In genomic region chr10:34612446-34612845, GRCh38 we compare ENCODE assay signal across 17 cellular contexts.
DNase-seq lines count a peak whose midpoint lies in the region; ATAC-seq, FAIRE-seq and TF ChIP-seq lines count a peak whose summit lies in the region.
"Had no signal": no experiment of that assay in that cellular context is flagged by ENCODE, and none has a peak within 500 bp of the region (broad histone marks: within the 10 kb centered on the region; RNA-seq: fewer than 3 reads in every experiment).

No MANE protein-coding gene starts in this region.

- no peak overlapping the region for H3K9ac ChIP-seq in PC-3 (ENCODE audit: low read length)
- H3K9ac ChIP-seq: BLaER1 treated with 17β-estradiol and CSF1 and Interleukin-3, amounts not matched to agents 10 nM and 100 nM had no signal

- TF ChIP-seq POLR2A in H54 (IDR thresholded peaks at IDR 0.05; ENCODE audit: low read depth, low read length): no peak

- peak; percentile 88 for FAIRE-seq in H54 (lab: Jason Lieb, UNC)
- FAIRE-seq in D721Med (lab: Jason Lieb, UNC): no peak

- H3K79me2 ChIP-seq in PC-3 (ENCODE audit: low read length): peaks cover 24% of the 10 kb centered on the region

- DNase-seq in H54 (ENCODE audit: insufficient read length, low spot score) (no peak), PC-3 (peak; percentile 84), epithelial cell of esophagus (ENCODE audit: low read depth) (peak; percentile 28), D721Med (ENCODE audit: insufficient read length, low spot score) (no peak), NCI-H187 (lab: John Stamatoyannopoulos, UW) (no peak)
- no peak for DNase-seq in activated CD4-positive, CD25-positive, alpha-beta regulatory T cell treated with anti-CD3 and anti-CD28 coated beads, Interleukin-2, amount 50 U/mL, for 72 hours
- DNase-seq: DMS 273 treated with DMSO at 0.1 percent for 48 hours, HCEC 1CT, KBM-7, NCI-H1092 treated with DMSO at 0.1 percent for 48 hours, NCI-H187 treated with DMSO at 0.1 percent for 48 hours, NCI-H2171, NCI-H510A, SIG-M5 had no signal

- CTCF ChIA-PET in PC-3 (lab: Charles Lee): interaction anchor here (0.7 kb wide), 1 partner anchor 28 kb away, joined by 3 read pairs; no protein-coding TSS in a partner anchor

- peak; percentile 42 for ATAC-seq in PC-3
- no peak for ATAC-seq in HG02885 (IDR thresholded peaks at IDR 0.05; ENCODE audit: poor library complexity, unreplicated experiment)
- ATAC-seq: GM12878 had no signal

- H4K20me1 ChIP-seq in PC-3 (ENCODE audit: low read length): peaks cover 8% of the 10 kb centered on the region; the same call in 1 of the 2 replicates

- no peak overlapping the region for H3K4me3 ChIP-seq in PC-3 (ENCODE audit: low read length)
- no peak overlapping the region for H3K4me3 ChIP-seq in epithelial cell of esophagus (ENCODE audit: low read length)
- H3K4me3 ChIP-seq: BLaER1 treated with 17β-estradiol and CSF1 and Interleukin-3, amounts not matched to agents 10 nM and 100 nM; GM12878 had no signal

- no peaks in the 10 kb centered on the region for H3K9me3 ChIP-seq in PC-3 (ENCODE audit: low read length)

- no peak overlapping the region for H3K27ac ChIP-seq in PC-3 (ENCODE audit: low read length)
- H3K27ac ChIP-seq: BLaER1 treated with 17β-estradiol and CSF1 and Interleukin-3, amounts not matched to agents 10 nM and 100 nM had no signal

- no peaks in the 10 kb centered on the region for H3K9me2 ChIP-seq in PC-3 (replicated peaks; ENCODE audit: low read length)

- H3K27me3 ChIP-seq in PC-3 (ENCODE audit: low read length): no peaks in the 10 kb centered on the region
- H3K27me3 ChIP-seq: BLaER1 treated with 17β-estradiol and CSF1 and Interleukin-3, amounts not matched to agents 10 nM and 100 nM had no signal

- H3K36me3 ChIP-seq in PC-3 (ENCODE audit: low read depth, low read length): no peaks in the 10 kb centered on the region
- H3K36me3 ChIP-seq: BLaER1 treated with 17β-estradiol and CSF1 and Interleukin-3, amounts not matched to agents 10 nM and 100 nM had no signal

- peaks cover 14% of the 10 kb centered on the region for H3K4me1 ChIP-seq in PC-3 (ENCODE audit: insufficient read depth, low read length)

- TF ChIP-seq CTCF in PC-3 (conservative IDR thresholded peaks at IDR 0.05; ENCODE audit: low read depth, low read length): 0 out of 2 replicates have a peak, but pooled peaks have one; percentile 12
- TF ChIP-seq CTCF in epithelial cell of esophagus (IDR thresholded peaks at IDR 0.05; ENCODE audit: insufficient read depth, low read depth, low read length, missing control alignments): no peak
- TF ChIP-seq CTCF in D721Med (IDR thresholded peaks at IDR 0.05; ENCODE audit: insufficient read depth, missing control alignments): no peak

- no TSS peak for BruUV-seq in PC-3 (replicated peaks; lab: Mats Ljungman, UMichigan)

- intact Hi-C loops in PC-3 (cut with micrococcal nuclease): no loop called here

- H3K4me2 ChIP-seq in PC-3 (ENCODE audit: low read length): no peak overlapping the region
- H3K4me2 ChIP-seq: BLaER1 treated with 17β-estradiol and CSF1 and Interleukin-3, amounts not matched to agents 10 nM and 100 nM had no signal

- H3F3A ChIP-seq in PC-3 (ENCODE audit: low read length, unreplicated experiment): no peaks in the 10 kb centered on the region

- H2AFZ ChIP-seq in PC-3 (ENCODE audit: low read length): no peak overlapping the region

- POLR2A ChIA-PET in PC-3 (lab: Charles Lee; ENCODE audit: unreplicated experiment): interaction anchor here (0.5 kb wide), 1 partner anchor 361 kb away, joined by 3 read pairs; no protein-coding TSS in a partner anchor

Comparison
In these comparisons a context has a peak if more than half of its experiments do, and no peak if none do; other contexts are left out.
1. DNase-seq: peak in PC-3 (single experiment) and epithelial cell of esophagus (single experiment); none in H54 (single experiment), D721Med (single experiment), NCI-H187 (0 of 2) and activated CD4-positive, CD25-positive, alpha-beta regulatory T cell treated with anti-CD3 and anti-CD28 coated beads, Interleukin-2, amount 50 U/mL, for 72 hours (single experiment).